ENCODE assay signal across 20 cellular contexts in the genomic region with DNA sequence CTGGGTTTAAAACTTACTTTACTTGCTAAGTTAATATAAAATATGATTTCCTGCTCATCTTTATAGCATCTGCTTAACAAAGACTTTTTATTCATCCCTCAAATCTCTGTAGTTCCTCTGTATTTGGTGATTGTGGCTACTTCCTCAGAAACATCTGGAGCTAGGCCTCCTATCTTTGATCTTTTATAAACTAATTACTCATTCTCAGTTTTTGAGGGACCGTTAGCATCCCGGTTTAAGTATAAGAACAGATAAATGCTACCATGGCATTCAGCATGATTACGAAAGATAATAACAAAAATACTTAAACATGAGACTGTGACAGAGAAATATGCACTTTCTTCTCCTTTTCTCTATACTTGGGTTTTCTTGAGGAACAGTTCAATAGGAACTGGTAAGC.
"Had no signal": no experiment of that assay in that cellular context is flagged by ENCODE, and none has a peak within 500 bp of the region (broad histone marks: within the 10 kb centered on the region; RNA-seq: fewer than 3 reads in every experiment).

No MANE protein-coding gene starts in this region.

- H3K4me3 Mint-ChIP-seq: activated CD8-positive, alpha-beta T cell treated with anti-CD3 and anti-CD28 coated beads, Interleukin-2, amount 10 ng/mL, durations not matched to agents 7 days and 5 days; activated T-helper 1 cell treated with anti-CD3 and anti-CD28 coated beads, Interleukin-12 subunit alpha, Interleukin-12 subunit beta, Interleukin-2, Interleukin-4 antibody, amounts not matched to agents 30 ng/mL and 10 ng/mL and 1 ng/mL, durations not matched to agents 14 hours and 24 hours and 36 hours; dendritic cell treated with granulocyte-macrophage colony-stimulating factor and Interleukin-4, amounts not matched to agents 40 ng/mL and 50 ng/mL, for 4 days; neural crest cell; stimulated activated naive CD8-positive, alpha-beta T cell treated with anti-CD3 and anti-CD28 coated beads, Interleukin-15, Interleukin-2, amounts not matched to agents 100 ng/mL and 50 ng/mL, for 24 hours had no signal

- DNase-seq: activated CD4-positive, alpha-beta T cell treated with anti-CD3 and anti-CD28 coated beads for 48 hours; activated CD8-positive, alpha-beta memory T cell treated with anti-CD3 and anti-CD28 coated beads, Interleukin-2, amount 50 U/mL, for 48 hours; activated CD8-positive, alpha-beta T cell treated with anti-CD3 and anti-CD28 coated beads, Interleukin-2, amount 10 ng/mL, durations not matched to agents 7 days and 5 days; activated naive CD4-positive, alpha-beta T cell; effector memory CD4-positive, alpha-beta T cell; gastrocnemius medialis; heart left ventricle; left colon; lower lobe of right lung; right lobe of liver; spleen; T-helper 1 cell; T1000; upper lobe of right lung; WERI-Rb-1 had no signal

- H3K27me3 Mint-ChIP-seq: dendritic cell treated with granulocyte-macrophage colony-stimulating factor and Interleukin-4, amounts not matched to agents 40 ng/mL and 50 ng/mL, for 4 days; stimulated activated naive CD8-positive, alpha-beta T cell treated with anti-CD3 and anti-CD28 coated beads, Interleukin-15, Interleukin-2, amounts not matched to agents 100 ng/mL and 50 ng/mL, for 24 hours had no signal

- H3K9me3 Mint-ChIP-seq: activated T-helper 1 cell treated with anti-CD3 and anti-CD28 coated beads, Interleukin-12 subunit alpha, Interleukin-12 subunit beta, Interleukin-2, Interleukin-4 antibody, amounts not matched to agents 30 ng/mL and 10 ng/mL and 1 ng/mL, durations not matched to agents 14 hours and 24 hours and 36 hours; dendritic cell treated with granulocyte-macrophage colony-stimulating factor and Interleukin-4, amounts not matched to agents 40 ng/mL and 50 ng/mL, for 4 days; stimulated activated naive CD8-positive, alpha-beta T cell treated with anti-CD3 and anti-CD28 coated beads, Interleukin-15, Interleukin-2, amounts not matched to agents 100 ng/mL and 50 ng/mL, for 24 hours had no signal

- H3K36me3 ChIP-seq: gastrocnemius medialis, heart left ventricle, right lobe of liver, suprapubic skin, upper lobe of right lung, WERI-Rb-1 had no signal

- H3K27ac Mint-ChIP-seq: activated T-helper 1 cell treated with anti-CD3 and anti-CD28 coated beads, Interleukin-12 subunit alpha, Interleukin-12 subunit beta, Interleukin-2, Interleukin-4 antibody, amounts not matched to agents 30 ng/mL and 10 ng/mL and 1 ng/mL, durations not matched to agents 14 hours and 24 hours and 36 hours; dendritic cell treated with granulocyte-macrophage colony-stimulating factor and Interleukin-4, amounts not matched to agents 40 ng/mL and 50 ng/mL, for 4 days; stimulated activated naive CD8-positive, alpha-beta T cell treated with anti-CD3 and anti-CD28 coated beads, Interleukin-15, Interleukin-2, amounts not matched to agents 100 ng/mL and 50 ng/mL, for 24 hours had no signal

- H3K9me3 ChIP-seq: gastrocnemius medialis, heart left ventricle, lower lobe of right lung, right lobe of liver, spleen, suprapubic skin, upper lobe of right lung had no signal

- H3K4me1 ChIP-seq: spleen, suprapubic skin had no signal

- H3K27ac ChIP-seq: gastrocnemius medialis, lower lobe of right lung, suprapubic skin, upper lobe of right lung, WERI-Rb-1 had no signal

- ATAC-seq: activated CD8-positive, alpha-beta T cell treated with anti-CD3 and anti-CD28 coated beads, Interleukin-2, amount 10 ng/mL, durations not matched to agents 7 days and 5 days; gastrocnemius medialis; heart left ventricle; left colon; lower lobe of right lung; right lobe of liver; upper lobe of right lung had no signal

- H3K27me3 ChIP-seq: gastrocnemius medialis, heart left ventricle, right lobe of liver, spleen, suprapubic skin, upper lobe of right lung had no signal

- H3K4me3 ChIP-seq: gastrocnemius medialis, heart left ventricle, lower lobe of right lung, right lobe of liver, spleen, suprapubic skin, upper lobe of right lung had no signal
